In the genomic region with DNA sequence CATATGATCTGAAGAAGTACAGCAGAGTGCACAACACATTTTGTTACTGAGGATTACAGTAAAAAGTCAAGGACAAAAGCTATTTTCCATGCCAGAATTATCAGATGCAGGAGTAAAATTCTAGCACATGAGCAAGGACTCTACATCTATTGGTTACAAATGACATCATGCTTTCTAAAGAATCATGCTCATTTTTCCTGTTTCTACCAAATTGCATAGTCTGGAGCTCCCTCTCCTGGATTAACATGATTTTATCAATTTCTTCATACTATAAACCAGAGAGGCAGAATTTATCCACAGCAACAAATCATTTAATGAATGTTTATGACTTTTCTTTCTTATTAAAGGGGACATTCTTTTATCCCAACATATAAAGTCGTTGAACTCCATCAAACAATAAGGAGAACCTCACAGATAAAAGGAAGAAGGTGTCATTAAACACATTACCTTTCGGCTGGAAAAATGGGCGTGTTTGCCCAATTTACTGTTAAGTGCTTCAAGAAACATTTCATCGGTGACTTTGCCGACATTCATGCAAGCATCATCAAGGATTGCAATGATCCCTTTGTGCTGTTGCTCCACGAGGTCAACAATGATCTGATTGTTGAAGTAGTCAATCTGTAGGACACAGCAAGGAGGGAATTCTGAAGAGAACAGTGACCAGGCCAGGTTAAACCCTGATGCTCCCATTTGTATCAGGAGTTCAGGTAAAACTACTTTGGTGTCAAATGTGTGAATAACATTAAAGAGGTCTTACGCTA, we compare ENCODE assay signal across 9 cellular contexts.
A peak's percentile ranks its signal among the peaks of the same experiment; 100 is the strongest.
DNase-seq lines count a peak whose midpoint lies in the region; ATAC-seq, FAIRE-seq and TF ChIP-seq lines count a peak whose summit lies in the region.
"Had no signal": no experiment of that assay in that cellular context is flagged by ENCODE, and none has a peak within 500 bp of the region (broad histone marks: within the 10 kb centered on the region; RNA-seq: fewer than 3 reads in every experiment).

No MANE protein-coding gene starts in this region.

- H3K9ac ChIP-seq in H1 (replicated peaks in 1 of 4; ENCODE audit: extremely low read depth in 1 of 4, low read depth in 3 of 4, low read length in 3 of 4) (no peak overlapping the region), mesendoderm (ENCODE audit: low read length) (no peak overlapping the region)

- H3K4me1 ChIP-seq in PC-9 (replicated peaks; ENCODE audit: insufficient read depth), result no peaks in the 10 kb centered on the region
- H3K4me1 ChIP-seq in H1 (replicated peaks in 1 of 4; ENCODE audit: control insufficient read depth in 3 of 4, insufficient read depth in 4 of 4, low read length in 3 of 4), result no peaks in the 10 kb centered on the region
- no peaks in the 10 kb centered on the region for H3K4me1 ChIP-seq in mesendoderm (ENCODE audit: control insufficient read depth, low read depth, low read length)
- H3K4me1 ChIP-seq: SJSA1 had no signal

- H3K4ac ChIP-seq in H1 (replicated peaks; ENCODE audit: insufficient read length, low read depth, low read length) (no peak overlapping the region), mesendoderm (ENCODE audit: low read depth, low read length) (no peak overlapping the region)

- TF ChIP-seq CTCF in PC-9 (conservative IDR thresholded peaks at IDR 0.05), result peak; percentile 76
- TF ChIP-seq CTCF in H1 (IDR thresholded peaks at IDR 0.05; ENCODE audit: control extremely low read depth in 1 of 3, insufficient read depth in 1 of 3, low read depth in 1 of 3, low read length in 3 of 3), result peak in 2 of 3 experiments; percentile 27 to 28; a peak in 2 of 4 replicates

- no TSS peak for BruUV-seq in PC-9 (replicated peaks; lab: Mats Ljungman, UMichigan)

- DNase-seq in DMS153 treated with DMSO at 0.1 percent for 48 hours (lab: John Stamatoyannopoulos, UW; ENCODE audit: unreplicated experiment) (peak; percentile 23), Kasumi-1 (lab: John Stamatoyannopoulos, UW) (peak; percentile 86 to 87), PC-9 (peak in 1 of 2 experiments; percentile 57), H1 (ENCODE audit: low read depth in 1 of 2, low spot score in 2 of 2) (no peak), mesendoderm (peak; percentile 60)
- DNase-seq in stimulated activated CD4-positive, alpha-beta T cell treated with anti-CD3 and anti-CD28 coated beads, Interleukin-4, amount 100 ng/mL, for 24 hours, result no peak

- no peak overlapping the region for H3K27ac ChIP-seq in PC-9
- no peak overlapping the region for H3K27ac ChIP-seq in H1 (ENCODE audit: low read depth, low read length)
- H3K27ac ChIP-seq in mesendoderm (ENCODE audit: low read depth, low read length), result no peak overlapping the region
- H3K27ac ChIP-seq: SJSA1 had no signal

- H3K23ac ChIP-seq in H1 (ENCODE audit: insufficient read length) (no peak overlapping the region), mesendoderm (ENCODE audit: low read length) (no peak overlapping the region)

- intact Hi-C loops in PC-9 (cut with micrococcal nuclease; ENCODE audit: unreplicated experiment), result loop anchor here (1.0 to 10.0 kb wide), 4 partner anchors 96 to 500 kb away; no protein-coding TSS in a partner anchor

- no peaks in the 10 kb centered on the region for H3K36me3 ChIP-seq in PC-9 (ENCODE audit: low read depth)
- H3K36me3 ChIP-seq in H1 (ENCODE audit: control insufficient read depth in 2 of 4, insufficient read depth in 4 of 4, low read length in 3 of 4), result no peaks in the 10 kb centered on the region; a peak in 1 of 8 replicates
- H3K36me3 ChIP-seq in mesendoderm (ENCODE audit: control insufficient read depth, insufficient read depth, low read length), result no peaks in the 10 kb centered on the region
- H3K36me3 ChIP-seq: SJSA1 had no signal

- peak; percentile 36 for FAIRE-seq in H1 (lab: Jason Lieb, UNC)

- H3F3A ChIP-seq in PC-9 (ENCODE audit: insufficient read depth, low read depth), result no peaks in the 10 kb centered on the region

- TF ChIP-seq RAD21 in H1 (IDR thresholded peaks at IDR 0.05 in 1 of 2, conservative IDR thresholded peaks at IDR 0.05 in 1 of 2; ENCODE audit: low read depth in 2 of 2, low read length in 2 of 2), result peak; percentile 66 to 72

- H3K4me3 ChIP-seq in PC-9, result no peak overlapping the region
- H3K4me3 ChIP-seq in H1 (ENCODE audit: extremely low read depth in 1 of 4, insufficient read depth in 2 of 4, low read depth in 3 of 4, low read length in 4 of 4), result no peak overlapping the region
- H3K4me3 ChIP-seq in mesendoderm (ENCODE audit: low read length), result no peak overlapping the region
- H3K4me3 ChIP-seq: SJSA1 had no signal

- no peak overlapping the region for H3K14ac ChIP-seq in H1 (ENCODE audit: insufficient read length)

- H4K5ac ChIP-seq in H1 (ENCODE audit: insufficient read length, low read depth, low read length), result no peak overlapping the region
- no peak overlapping the region for H4K5ac ChIP-seq in mesendoderm (ENCODE audit: low read length)

- no peak overlapping the region for H2BK12ac ChIP-seq in H1 (ENCODE audit: low read depth, low read length)

- CTCF ChIA-PET in PC-9 (lab: Charles Lee) (interaction anchor here (0.6 to 1.0 kb wide), 3 partner anchors 270 to 359 kb away, joined by 3 to 4 read pairs (median 3); no protein-coding TSS in a partner anchor), H1 (lab: Charles Lee; ENCODE audit: partially characterized antibody) (interaction anchor here (0.6 to 2.1 kb wide), 10 partner anchors 11 to 391 kb away, joined by 3 to 10 read pairs (median 3); a partner anchor contains a TSS)

- no peak overlapping the region for H2BK15ac ChIP-seq in H1 (ENCODE audit: low read length)
- no peak overlapping the region for H2BK15ac ChIP-seq in mesendoderm (replicated peaks; ENCODE audit: low read depth)

- ATAC-seq in GM19328 (IDR thresholded peaks at IDR 0.05; ENCODE audit: unreplicated experiment) (no peak), GM21423 (IDR thresholded peaks at IDR 0.05; ENCODE audit: unreplicated experiment) (no peak)

- H4K8ac ChIP-seq in H1 (ENCODE audit: extremely low read depth, insufficient read depth, low read length), result no peak overlapping the region
- no peak overlapping the region for H4K8ac ChIP-seq in mesendoderm (ENCODE audit: low read depth, low read length)

- H3K27me3 ChIP-seq in PC-9 (ENCODE audit: insufficient read depth, low read depth) (no peaks in the 10 kb centered on the region), H1 (replicated peaks in 1 of 4; ENCODE audit: control insufficient read depth in 3 of 4, extremely low read depth in 1 of 4, insufficient read depth in 3 of 4, low read length in 3 of 4) (no peaks in the 10 kb centered on the region), mesendoderm (ENCODE audit: insufficient read depth, low read length, poor library complexity) (no peaks in the 10 kb centered on the region)

- no peak overlapping the region for H2BK120ac ChIP-seq in H1 (replicated peaks; ENCODE audit: low read depth, low read length)
- no peak overlapping the region for H2BK120ac ChIP-seq in mesendoderm (ENCODE audit: low read depth, low read length)

- H4K20me1 ChIP-seq in PC-9 (ENCODE audit: insufficient read depth) (no peaks in the 10 kb centered on the region), H1 (replicated peaks in 1 of 2; ENCODE audit: control insufficient read depth in 1 of 2, insufficient read depth in 2 of 2, low read length in 2 of 2) (no peaks in the 10 kb centered on the region)

- WGBS in H1 (ENCODE audit: extremely low coverage in 1 of 2, insufficient coverage in 1 of 2, insufficient read length in 1 of 2, insufficient replicate concordance in 2 of 2, low coverage in 1 of 2, low lambda C conversion rate in 2 of 2, missing lambda C conversion rate in 1 of 2), 2 experiments, result 88% methylated on average over 7 of the region's 7 CpGs; no CpG with 5 or more reads in 1 of the 2 experiments
- no CpG with 5 or more reads among the region's 7 CpGs for WGBS in mesendoderm (ENCODE audit: extremely low coverage, insufficient coverage, low lambda C conversion rate)

- H3K79me1 ChIP-seq in H1 (ENCODE audit: low read depth, low read length), result no peaks in the 10 kb centered on the region
- H3K79me1 ChIP-seq in mesendoderm (ENCODE audit: low read length), result no peaks in the 10 kb centered on the region

- no peak overlapping the region for H3K4me2 ChIP-seq in PC-9
- no peak overlapping the region for H3K4me2 ChIP-seq in H1 (ENCODE audit: insufficient read depth in 1 of 2, low read depth in 2 of 2, low read length in 2 of 2)
- H3K4me2 ChIP-seq in mesendoderm (ENCODE audit: low read length), result no peak overlapping the region

- H2BK20ac ChIP-seq in H1 (ENCODE audit: low read length), result no peak overlapping the region

- no peaks in the 10 kb centered on the region for H3K9me2 ChIP-seq in PC-9 (ENCODE audit: insufficient read depth)

- H2BK5ac ChIP-seq in H1 (ENCODE audit: low read depth, low read length) (no peak overlapping the region), mesendoderm (ENCODE audit: low read length) (no peak overlapping the region)

- no peak overlapping the region for H4K91ac ChIP-seq in H1 (replicated peaks; ENCODE audit: insufficient read length, low read length)

- TF ChIP-seq POLR2A in H1 (IDR thresholded peaks at IDR 0.05; ENCODE audit: control extremely low read depth in 1 of 2, low read depth in 2 of 2, low read length in 2 of 2), result no peak

- no peaks in the 10 kb centered on the region for H3K23me2 ChIP-seq in H1 (ENCODE audit: low read depth, low read length)

- H3K18ac ChIP-seq in H1 (ENCODE audit: extremely low read depth, low read length), result no peak overlapping the region
- H3K18ac ChIP-seq in mesendoderm (ENCODE audit: low read length), result no peak overlapping the region

- H3K79me2 ChIP-seq in PC-9 (ENCODE audit: low read depth) (no peaks in the 10 kb centered on the region), H1 (ENCODE audit: control insufficient read depth in 1 of 2, insufficient read depth in 2 of 2, low read length in 2 of 2) (no peaks in the 10 kb centered on the region), mesendoderm (ENCODE audit: control insufficient read depth, insufficient read depth, low read length) (no peaks in the 10 kb centered on the region)

- H2AFZ ChIP-seq in PC-9 (no peak overlapping the region), H1 (ENCODE audit: low read length) (no peak overlapping the region)

- no peak overlapping the region for H2AK5ac ChIP-seq in H1 (ENCODE audit: low read depth, low read length)
- H2AK5ac ChIP-seq in mesendoderm (ENCODE audit: low read length), result no peak overlapping the region

- no peak for TF ChIP-seq EP300 in H1 (IDR thresholded peaks at IDR 0.05; ENCODE audit: borderline replicate concordance in 1 of 2, low read depth in 2 of 2, low read length in 2 of 2)

- POLR2A ChIA-PET in PC-9 (lab: Charles Lee; ENCODE audit: unreplicated experiment) (no interaction called here), H1 (lab: Charles Lee; ENCODE audit: partially characterized antibody) (no interaction called here)

- H3K56ac ChIP-seq in H1 (replicated peaks; ENCODE audit: insufficient read length, low read depth, low read length), result no peak overlapping the region
- no peak overlapping the region for H3K56ac ChIP-seq in mesendoderm (ENCODE audit: low read length)

- H3K9me3 ChIP-seq in PC-9 (ENCODE audit: insufficient read depth, low read depth), result no peaks in the 10 kb centered on the region
- H3K9me3 ChIP-seq in H1 (ENCODE audit: insufficient read depth in 2 of 2, low read depth in 1 of 2, low read length in 1 of 2), result no peaks in the 10 kb centered on the region; a peak in 2 of 4 replicates
- H3K9me3 ChIP-seq: SJSA1 had no signal

TF ChIP-seq in H1, 55 proteins besides CTCF, POLR2A, EP300 and RAD21 (continues in another document):
- TF ChIP-seq HDAC6 (IDR thresholded peaks at IDR 0.05; ENCODE audit: low read depth, low read length) (no peak), POU5F1 (IDR thresholded peaks at IDR 0.05; ENCODE audit: low read depth, low read length) (no peak)

Comparison
In these comparisons a context has a peak if more than half of its experiments do, and no peak if none do; other contexts are left out.
1. DNase-seq: peak in DMS153 treated with DMSO at 0.1 percent for 48 hours (single experiment), Kasumi-1 (2 of 2) and mesendoderm (single experiment); none in H1 (0 of 2) and stimulated activated CD4-positive, alpha-beta T cell treated with anti-CD3 and anti-CD28 coated beads, Interleukin-4, amount 100 ng/mL, for 24 hours (single experiment).